In genomic region chr17:81706757-81707624, GRCh38 we compare ENCODE assay signal across 1 cellular context.
TF ChIP-seq lines count a peak whose summit lies in the region.

No MANE protein-coding gene starts in this region.

TF ChIP-seq in WTC11, 78 proteins besides CTCF, POLR2A, EP300 and RAD21 (continued from another document):
- TF ChIP-seq ATF3 (CRISPR knock-in tag; conservative IDR thresholded peaks at IDR 0.05) (no peak), EMX1 (CRISPR knock-in tag; IDR thresholded peaks at IDR 0.05) (no peak), RORB (CRISPR knock-in tag; IDR thresholded peaks at IDR 0.05) (no peak)
